13 cellular contexts compared by ENCODE assay signal in the genomic region with DNA sequence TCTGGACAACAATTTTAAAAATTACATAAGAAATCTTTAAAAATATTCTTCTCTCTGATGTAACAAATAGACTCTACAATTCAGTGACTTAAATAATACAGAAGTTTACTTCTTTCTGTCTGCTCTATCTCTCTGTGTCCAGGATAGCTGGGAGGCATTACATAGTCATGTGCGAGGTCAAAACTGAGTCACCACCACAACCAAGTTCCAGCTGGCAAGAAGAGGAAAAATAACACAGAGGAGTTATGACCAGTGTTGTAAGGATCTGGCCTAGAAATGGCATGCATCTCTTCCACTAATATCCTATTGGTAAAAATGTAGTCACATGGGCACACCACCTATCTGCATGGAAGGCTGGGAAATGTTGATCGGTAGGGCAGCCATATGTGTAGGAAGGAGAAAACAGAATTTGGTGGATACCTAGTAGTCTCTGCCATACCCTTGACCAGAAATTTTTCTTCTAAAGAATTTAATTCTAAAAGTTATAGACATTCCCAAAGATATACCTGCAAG. TPM values are rescaled to one million over a fixed set of nuclear protein-coding genes. Genes with fewer than 3 reads are reported as not detected.
DNase-seq lines count a peak whose midpoint lies in the region; ATAC-seq and TF ChIP-seq lines count a peak whose summit lies in the region.
"Had no signal": no experiment of that assay in that cellular context is flagged by ENCODE, and none has a peak within 500 bp of the region (broad histone marks: within the 10 kb centered on the region; RNA-seq: fewer than 3 reads in every experiment).

No MANE protein-coding gene starts in this region.

- intact Hi-C loops in PC-3 (cut with micrococcal nuclease): no loop called here

- no peaks in the 10 kb centered on the region for H3K9me2 ChIP-seq in PC-3 (replicated peaks; ENCODE audit: low read length)

- H3K36me3 Mint-ChIP-seq in chondrocyte (ENCODE audit: low read depth): no peaks in the 10 kb centered on the region
- H3K36me3 Mint-ChIP-seq: stimulated activated effector memory CD8-positive, alpha-beta T cell treated with anti-CD3 and anti-CD28 coated beads, Interleukin-12 subunit alpha, Interleukin-12 subunit beta, amount 100 ng/mL, for 72 hours; T-cell had no signal

- POLR2A ChIA-PET in PC-3 (lab: Charles Lee; ENCODE audit: unreplicated experiment): no interaction called here

- TF ChIP-seq CTCF in PC-3 (conservative IDR thresholded peaks at IDR 0.05; ENCODE audit: low read depth, low read length) (no peak), chondrocyte (IDR thresholded peaks at IDR 0.05) (no peak)

- no peaks in the 10 kb centered on the region for H3K4me1 ChIP-seq in PC-3 (ENCODE audit: insufficient read depth, low read length)

- no peaks in the 10 kb centered on the region for H4K20me1 ChIP-seq in PC-3 (ENCODE audit: low read length)

- H2AFZ ChIP-seq in PC-3 (ENCODE audit: low read length): no peak overlapping the region

- H3K27ac ChIP-seq in PC-3 (ENCODE audit: low read length): no peak overlapping the region

- no peak overlapping the region for H3K4me3 ChIP-seq in PC-3 (ENCODE audit: low read length)

- no peak overlapping the region for H3K4me3 Mint-ChIP-seq in chondrocyte (ENCODE audit: unreplicated experiment)
- H3K4me3 Mint-ChIP-seq: activated naive CD8-positive, alpha-beta T cell treated with anti-CD3 and anti-CD28 coated beads, Interleukin-2, amount 50 U/mL, for 24 hours; stimulated activated effector memory CD8-positive, alpha-beta T cell treated with anti-CD3 and anti-CD28 coated beads, Interleukin-12 subunit alpha, Interleukin-12 subunit beta, amount 100 ng/mL, for 72 hours; T-cell had no signal

- CTCF ChIA-PET in PC-3 (lab: Charles Lee): no interaction called here

- no peaks in the 10 kb centered on the region for H3F3A ChIP-seq in PC-3 (ENCODE audit: low read length, unreplicated experiment)

- DNase-seq in ELR (ENCODE audit: low read depth) (peak; percentile 88), PC-3 (peak; percentile 70), chondrocyte (ENCODE audit: low spot score) (no peak), myocyte (ENCODE audit: low read depth) (peak; percentile 81), iPS-NIHi11 (ENCODE audit: low spot score) (no peak)
- DNase-seq in activated CD8-positive, alpha-beta memory T cell treated with anti-CD3 and anti-CD28 coated beads for 24 hours: no peak
- DNase-seq: activated naive CD8-positive, alpha-beta T cell treated with anti-CD3 and anti-CD28 coated beads, Interleukin-2, amount 50 U/mL, for 24 hours; left cardiac atrium; NCI-H1436 treated with DMSO at 0.1 percent for 48 hours; T-cell had no signal

- peaks cover 7% of the 10 kb centered on the region for H3K9me3 Mint-ChIP-seq in chondrocyte (ENCODE audit: low read depth)
- H3K9me3 Mint-ChIP-seq: activated naive CD8-positive, alpha-beta T cell treated with anti-CD3 and anti-CD28 coated beads, Interleukin-2, amount 50 U/mL, for 24 hours had no signal

- H3K27ac Mint-ChIP-seq in chondrocyte (ENCODE audit: unreplicated experiment): peak overlapping the region; percentile 0
- H3K27ac Mint-ChIP-seq: activated naive CD8-positive, alpha-beta T cell treated with anti-CD3 and anti-CD28 coated beads, Interleukin-2, amount 50 U/mL, for 24 hours; stimulated activated effector memory CD8-positive, alpha-beta T cell treated with anti-CD3 and anti-CD28 coated beads, Interleukin-12 subunit alpha, Interleukin-12 subunit beta, amount 100 ng/mL, for 72 hours; T-cell had no signal

- peaks cover 4% of the 10 kb centered on the region for H3K4me1 Mint-ChIP-seq in chondrocyte (ENCODE audit: low read depth)
- H3K4me1 Mint-ChIP-seq: activated naive CD8-positive, alpha-beta T cell treated with anti-CD3 and anti-CD28 coated beads, Interleukin-2, amount 50 U/mL, for 24 hours; stimulated activated effector memory CD8-positive, alpha-beta T cell treated with anti-CD3 and anti-CD28 coated beads, Interleukin-12 subunit alpha, Interleukin-12 subunit beta, amount 100 ng/mL, for 72 hours; T-cell had no signal

- H3K4me2 ChIP-seq in PC-3 (ENCODE audit: low read length): no peak overlapping the region

- no peaks in the 10 kb centered on the region for H3K79me2 ChIP-seq in PC-3 (ENCODE audit: low read length)

- no peaks in the 10 kb centered on the region for H3K27me3 Mint-ChIP-seq in chondrocyte (ENCODE audit: low read depth)
- H3K27me3 Mint-ChIP-seq: activated naive CD8-positive, alpha-beta T cell treated with anti-CD3 and anti-CD28 coated beads, Interleukin-2, amount 50 U/mL, for 24 hours; T-cell had no signal

- H3K9ac ChIP-seq in PC-3 (ENCODE audit: low read length): no peak overlapping the region

- peak; percentile 96 for ATAC-seq in PC-3
- no peak for ATAC-seq in HG03354 (IDR thresholded peaks at IDR 0.05; ENCODE audit: poor library complexity, severe bottlenecking, unreplicated experiment)
- ATAC-seq in GM19324 (IDR thresholded peaks at IDR 0.05; ENCODE audit: low FRiP score, unreplicated experiment): no peak
- ATAC-seq: activated naive CD8-positive, alpha-beta T cell treated with anti-CD3 and anti-CD28 coated beads, Interleukin-2, amount 50 U/mL, for 24 hours; stimulated activated effector memory CD8-positive, alpha-beta T cell treated with anti-CD3 and anti-CD28 coated beads, Interleukin-12 subunit alpha, Interleukin-12 subunit beta, amount 100 ng/mL, for 72 hours; T-cell had no signal

- no peaks in the 10 kb centered on the region for H3K36me3 ChIP-seq in PC-3 (ENCODE audit: low read depth, low read length)

- H3K9me3 ChIP-seq in PC-3 (ENCODE audit: low read length): no peaks in the 10 kb centered on the region

- H3K27me3 ChIP-seq in PC-3 (ENCODE audit: low read length): no peaks in the 10 kb centered on the region

- no TSS peak for BruUV-seq in PC-3 (replicated peaks; lab: Mats Ljungman, UMichigan)

RNA-seq across cellular contexts. Expression of a gene that starts 39.4 kb away (rescaled TPM):
- total RNA-seq in PC-3 (2014; rRNA removed) (23.1 and 38.2 TPM in 2 replicates), chondrocyte (59.5 to 80.1 TPM (median 61.9 TPM) in 3 replicates), myocyte (46.3 and 69.6 TPM in 2 replicates)
- 25.0 TPM for polyA plus RNA-seq in myocyte (2012)

Comparison
In these comparisons a context has a peak if more than half of its experiments do, and no peak if none do; other contexts are left out.
1. DNase-seq: peak in ELR (single experiment), PC-3 (single experiment) and myocyte (single experiment); none in chondrocyte (single experiment), activated CD8-positive, alpha-beta memory T cell treated with anti-CD3 and anti-CD28 coated beads for 24 hours (single experiment) and iPS-NIHi11 (single experiment).